Comparison of ENCODE assay signal across 8 cellular contexts in genomic region chr19:49689133-49690072, GRCh38. TPM values are rescaled to one million over a fixed set of nuclear protein-coding genes. Genes with fewer than 3 reads are reported as not detected.
DNase-seq lines count a peak whose midpoint lies in the region; ATAC-seq and TF ChIP-seq lines count a peak whose summit lies in the region.

Gene ADM5 (plus strand): TSS chr19:49689594. CDS start chr19:49689838, 244 bp downstream.

- ATAC-seq in psoas muscle, result peak; percentile 50 to 73 (median 59)
- no peak for ATAC-seq in GM21528 (IDR thresholded peaks at IDR 0.05; ENCODE audit: low FRiP score, unreplicated experiment)
- ATAC-seq in HG03095 (IDR thresholded peaks at IDR 0.05; ENCODE audit: unreplicated experiment), result no peak

- H3K27me3 ChIP-seq in left ventricle myocardium inferior (ENCODE audit: low read depth), result peaks cover 11% of the 10 kb centered on the region
- H3K27me3 ChIP-seq in psoas muscle (ENCODE audit: insufficient read depth in 3 of 3, low read length in 2 of 3), result peaks cover 0 to 13% (median 0%) of the 10 kb centered on the region in 3 donors

- peaks cover 38% of the 10 kb centered on the region for H3K36me3 ChIP-seq in left ventricle myocardium inferior
- peaks cover 0 to 36% of the 10 kb centered on the region in 2 donors for H3K36me3 ChIP-seq in psoas muscle (ENCODE audit: insufficient read depth in 1 of 2, low read depth in 1 of 2)

- intact Hi-C loops in left ventricle myocardium inferior (cut with micrococcal nuclease), result no loop called here
- intact Hi-C loops in psoas muscle (cut with DNase I), result loop anchor here in 1 of 2 donors (10.0 kb wide), 1 partner anchor 115 kb away; no protein-coding TSS in a partner anchor

- DNase-seq in ELR (ENCODE audit: low read depth), result peak; percentile 51
- peak; percentile 76 for DNase-seq in NCI-H2196 (lab: John Stamatoyannopoulos, UW; ENCODE audit: unreplicated experiment)
- DNase-seq in left ventricle myocardium inferior, result peak; percentile 50
- peak in 1 of 2 donors; percentile 77 for DNase-seq in psoas muscle
- no peak for DNase-seq in cortex of kidney (lab: John Stamatoyannopoulos, UW)

- H3K27ac ChIP-seq in left ventricle myocardium inferior (replicated peaks) (peak within 1 kb of the TSS; percentile 81), psoas muscle (peak within 1 kb of the TSS; percentile 23)

- H3K36me3 Mint-ChIP-seq in activated naive CD4-positive, alpha-beta T cell treated with anti-CD3 and anti-CD28 coated beads, Interleukin-2, amount 50 U/mL, for 24 hours, result peaks cover 8% of the 10 kb centered on the region

- H3K4me3 Mint-ChIP-seq in activated naive CD4-positive, alpha-beta T cell treated with anti-CD3 and anti-CD28 coated beads, Interleukin-2, amount 50 U/mL, for 24 hours, result peak within 1 kb of the TSS; percentile 82

- H3K4me1 ChIP-seq in left ventricle myocardium inferior (peaks cover 70% of the 10 kb centered on the region), psoas muscle (peaks cover 13% of the 10 kb centered on the region)

- peaks cover 28% of the 10 kb centered on the region for H3K4me1 Mint-ChIP-seq in activated naive CD4-positive, alpha-beta T cell treated with anti-CD3 and anti-CD28 coated beads, Interleukin-2, amount 50 U/mL, for 24 hours

- H3K9me3 Mint-ChIP-seq in activated naive CD4-positive, alpha-beta T cell treated with anti-CD3 and anti-CD28 coated beads, Interleukin-2, amount 50 U/mL, for 24 hours, result no peaks in the 10 kb centered on the region

- WGBS in psoas muscle, 3 donors, result 25 to 27% (median 26%) methylated on average over 53 to 54 of the region's 54 CpGs

- peaks cover 6% of the 10 kb centered on the region for H3K27me3 Mint-ChIP-seq in activated naive CD4-positive, alpha-beta T cell treated with anti-CD3 and anti-CD28 coated beads, Interleukin-2, amount 50 U/mL, for 24 hours

- H3K9me3 ChIP-seq in left ventricle myocardium inferior (replicated peaks), result no peaks in the 10 kb centered on the region
- no peaks in the 10 kb centered on the region for H3K9me3 ChIP-seq in psoas muscle

- H3K27ac Mint-ChIP-seq in activated naive CD4-positive, alpha-beta T cell treated with anti-CD3 and anti-CD28 coated beads, Interleukin-2, amount 50 U/mL, for 24 hours, result peak within 1 kb of the TSS; percentile 89

- H3K4me3 ChIP-seq in left ventricle myocardium inferior (peak within 1 kb of the TSS; percentile 67), psoas muscle (peak within 1 kb of the TSS; percentile 63)

- TF ChIP-seq CTCF in left ventricle myocardium inferior (IDR thresholded peaks at IDR 0.05; ENCODE audit: borderline replicate concordance) (peak; percentile 67), psoas muscle (IDR thresholded peaks at IDR 0.05) (peak; percentile 47)

RNA-seq across cellular contexts. Expression of gene ADM5, which starts in this region (rescaled TPM):
- total RNA-seq in left ventricle myocardium inferior (0.49 TPM), psoas muscle (1 to 10 TPM in 2 of 4 donors, under 1 TPM in 2; 0.58 to 1.5 (median 1.0) TPM)
- polyA plus RNA-seq in psoas muscle, result under 1 TPM; 0.38 to 0.48 (median 0.41) TPM

Comparison
In these comparisons a context has a peak if more than half of its experiments do, and no peak if none do; other contexts are left out.
1. Peak in DNase-seq, H3K4me3 ChIP-seq and H3K27ac ChIP-seq in left ventricle myocardium inferior; RNA of the gene not detected or under 1 TPM.
2. ATAC-seq: peak in psoas muscle (4 of 4); none in GM21528 (single experiment) and HG03095 (single experiment).